2 cellular contexts compared by ENCODE assay signal in the genomic region with DNA sequence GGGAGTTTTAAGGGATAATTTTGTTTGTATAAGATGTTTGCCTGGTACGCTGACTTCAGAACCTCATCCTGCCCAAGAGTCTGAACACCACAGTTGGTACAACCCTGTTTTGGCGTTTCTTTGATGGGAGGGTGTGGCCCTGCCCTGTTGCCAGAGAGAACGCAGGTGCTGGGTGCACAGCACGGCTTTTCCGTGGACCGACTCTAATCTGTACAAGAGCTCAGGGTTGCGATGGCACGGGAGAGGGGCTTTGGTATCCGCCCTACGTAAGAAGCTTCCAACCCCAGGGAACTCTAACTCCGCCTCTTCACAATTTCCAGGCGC.
TF ChIP-seq lines count a peak whose summit lies in the region.

No MANE protein-coding gene starts in this region.

TF ChIP-seq in H1, 55 proteins besides CTCF, POLR2A, EP300 and RAD21:
- TF ChIP-seq, protein P1, sequence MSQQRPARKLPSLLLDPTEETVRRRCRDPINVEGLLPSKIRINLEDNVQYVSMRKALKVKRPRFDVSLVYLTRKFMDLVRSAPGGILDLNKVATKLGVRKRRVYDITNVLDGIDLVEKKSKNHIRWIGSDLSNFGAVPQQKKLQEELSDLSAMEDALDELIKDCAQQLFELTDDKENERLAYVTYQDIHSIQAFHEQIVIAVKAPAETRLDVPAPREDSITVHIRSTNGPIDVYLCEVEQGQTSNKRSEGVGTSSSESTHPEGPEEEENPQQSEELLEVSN (IDR thresholded peaks at IDR 0.05), result no peak
- TF ChIP-seq EZH2 (IDR thresholded peaks at IDR 0.05; ENCODE audit: low read depth, low read length, severe bottlenecking), result no peak
- no peak for TF ChIP-seq KDM4A (IDR thresholded peaks at IDR 0.05; ENCODE audit: low read depth, low read length, severe bottlenecking)
- TF ChIP-seq POU5F1 (IDR thresholded peaks at IDR 0.05; ENCODE audit: low read depth, low read length), result no peak
- no peak for TF ChIP-seq POLR2AphosphoS5 (IDR thresholded peaks at IDR 0.05; ENCODE audit: low read depth, low read length)
- TF ChIP-seq JUND (IDR thresholded peaks at IDR 0.05; ENCODE audit: low read length), result no peak
- no peak for TF ChIP-seq SIRT6 (IDR thresholded peaks at IDR 0.05; ENCODE audit: low read length)
- no peak for TF ChIP-seq TEAD4 (IDR thresholded peaks at IDR 0.05; ENCODE audit: low read depth, low read length)
- no peak for TF ChIP-seq CEBPB (IDR thresholded peaks at IDR 0.05; ENCODE audit: low read depth, low read length)

TF ChIP-seq in neural cell, 6 proteins besides CTCF, POLR2A, EP300 and RAD21 (continued from another document):
- TF ChIP-seq REST (IDR thresholded peaks at IDR 0.05; ENCODE audit: borderline replicate concordance), result no peak
- TF ChIP-seq SMC3 (conservative IDR thresholded peaks at IDR 0.05; ENCODE audit: poor library complexity), result no peak
